Comparison of ENCODE assay signal across 20 cellular contexts in the genomic region with DNA sequence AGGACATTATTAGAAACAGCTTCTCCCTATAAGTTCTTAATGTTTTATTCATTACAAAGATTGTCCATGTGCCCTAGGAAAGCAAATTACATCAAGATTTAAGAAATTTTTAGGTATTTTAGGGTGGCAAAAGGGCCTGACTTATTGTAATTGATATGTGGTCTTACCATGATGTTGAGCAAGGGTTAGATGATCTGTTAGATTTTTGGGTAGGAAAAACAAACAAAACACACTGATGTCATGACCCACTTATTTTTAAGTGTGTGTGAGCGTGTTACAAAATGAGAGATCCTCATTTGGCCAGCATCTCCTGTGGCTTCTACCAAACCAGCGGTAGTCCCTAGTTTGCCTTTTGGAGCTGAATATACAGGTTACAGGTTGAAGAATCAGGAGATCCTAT.
A peak's percentile ranks its signal among the peaks of the same experiment; 100 is the strongest.
DNase-seq lines count a peak whose midpoint lies in the region; ATAC-seq and TF ChIP-seq lines count a peak whose summit lies in the region.
"Had no signal": no experiment of that assay in that cellular context is flagged by ENCODE, and none has a peak within 500 bp of the region (broad histone marks: within the 10 kb centered on the region; RNA-seq: fewer than 3 reads in every experiment).

No MANE protein-coding gene starts in this region.

- dilution Hi-C loops in mammary epithelial cell (cut with HindIII; ENCODE audit: low sequenced_read_pairs): loop anchor here (5.0 kb wide), 2 partner anchors 33 to 68 kb away; no protein-coding TSS in a partner anchor

- H2AFZ ChIP-seq in mammary epithelial cell (ENCODE audit: low read depth, low read length): no peak overlapping the region
- H2AFZ ChIP-seq in neural progenitor cell (replicated peaks): no peak overlapping the region

- in situ Hi-C loops in mammary epithelial cell (cut with MboI; ENCODE audit: low sequenced_read_pairs in 2 of 2): no loop called here

- H3K9me3 ChIP-seq in breast epithelium (no peaks in the 10 kb centered on the region), mammary epithelial cell (replicated peaks; ENCODE audit: insufficient read depth, low read length) (no peaks in the 10 kb centered on the region), subcutaneous abdominal adipose tissue (ENCODE audit: control insufficient read depth in 5 of 5, low read length in 5 of 5) (no peaks in the 10 kb centered on the region), neural progenitor cell (ENCODE audit: low read depth) (no peaks in the 10 kb centered on the region)
- H3K9me3 ChIP-seq: A549, lower lobe of right lung had no signal

- H3K36me3 Mint-ChIP-seq in central memory CD8-positive, alpha-beta T cell (ENCODE audit: insufficient read depth): peaks cover 30% of the 10 kb centered on the region
- H3K36me3 Mint-ChIP-seq in memory B cell: peaks cover 31% of the 10 kb centered on the region
- peaks cover 12% of the 10 kb centered on the region for H3K36me3 Mint-ChIP-seq in neural progenitor cell
- H3K36me3 Mint-ChIP-seq in activated CD8-positive, alpha-beta T cell treated with anti-CD3 and anti-CD28 coated beads for 36 hours (ENCODE audit: low read depth): peaks cover 21% of the 10 kb centered on the region

- intact Hi-C loops in breast epithelium (cut with DNase I; ENCODE audit: low total_unique reads) (no loop called here), mammary epithelial cell (cut with micrococcal nuclease) (loop anchor here (5.0 kb wide), 1 partner anchor 178 kb away; no protein-coding TSS in a partner anchor)
- intact Hi-C loops in activated CD8-positive, alpha-beta T cell treated with anti-CD3 and anti-CD28 coated beads for 36 hours (cut with micrococcal nuclease): no loop called here

- no peaks in the 10 kb centered on the region for H3K27me3 Mint-ChIP-seq in central memory CD8-positive, alpha-beta T cell
- no peaks in the 10 kb centered on the region for H3K27me3 Mint-ChIP-seq in memory B cell
- H3K27me3 Mint-ChIP-seq in neural progenitor cell (ENCODE audit: insufficient read depth, low read depth): no peaks in the 10 kb centered on the region
- no peaks in the 10 kb centered on the region for H3K27me3 Mint-ChIP-seq in activated CD8-positive, alpha-beta T cell treated with anti-CD3 and anti-CD28 coated beads for 36 hours
- H3K27me3 Mint-ChIP-seq: activated CD4-positive, alpha-beta memory T cell treated with anti-CD3 and anti-CD28 coated beads for 36 hours had no signal

- no peak for ATAC-seq in central memory CD8-positive, alpha-beta T cell (replicated peaks; ENCODE audit: extremely low read depth, poor library complexity, severe bottlenecking)
- no peak for ATAC-seq in memory B cell (ENCODE audit: low read depth)
- no peak for ATAC-seq in activated CD8-positive, alpha-beta T cell treated with anti-CD3 and anti-CD28 coated beads for 36 hours
- ATAC-seq: A549; stimulated activated naive CD8-positive, alpha-beta T cell treated with anti-CD3 and anti-CD28 coated beads, Interleukin-15, Interleukin-2, amounts not matched to agents 100 U/mL and 50 U/mL, for 24 hours had no signal

- no peak for TF ChIP-seq CTCF in breast epithelium (IDR thresholded peaks at IDR 0.05)
- no peak for TF ChIP-seq CTCF in mammary epithelial cell (conservative IDR thresholded peaks at IDR 0.05 in 1 of 2, IDR thresholded peaks at IDR 0.05 in 1 of 2; ENCODE audit: extremely low read depth in 1 of 2, insufficient read depth in 1 of 2, low read depth in 1 of 2, low read length in 2 of 2)
- TF ChIP-seq CTCF in neural progenitor cell (IDR thresholded peaks at IDR 0.05): no peak
- no peak for TF ChIP-seq CTCF in activated CD8-positive, alpha-beta T cell treated with anti-CD3 and anti-CD28 coated beads for 36 hours (IDR thresholded peaks at IDR 0.05)

- DNase-seq in breast epithelium (ENCODE audit: low spot score in 2 of 2): no peak
- no peak for DNase-seq in mammary epithelial cell
- DNase-seq in central memory CD8-positive, alpha-beta T cell (ENCODE audit: low spot score in 2 of 2): no peak
- no peak for DNase-seq in memory B cell (ENCODE audit: low spot score in 2 of 2)
- no peak for DNase-seq in HPDE6-E6E7 (ENCODE audit: extremely low spot score)
- DNase-seq in neural progenitor cell (ENCODE audit: low spot score): no peak
- DNase-seq in activated CD8-positive, alpha-beta T cell treated with anti-CD3 and anti-CD28 coated beads for 36 hours: no peak
- DNase-seq: activated CD4-positive, alpha-beta memory T cell treated with anti-CD3 and anti-CD28 coated beads for 36 hours; central memory CD4-positive, alpha-beta T cell; EL; endodermal cell; foreskin melanocyte; lower lobe of right lung; nephron progenitor cell; RPMI8226; stimulated activated naive CD8-positive, alpha-beta T cell treated with anti-CD3 and anti-CD28 coated beads, Interleukin-15, Interleukin-2, amounts not matched to agents 100 U/mL and 50 U/mL, for 24 hours; SW 1271 had no signal

- CTCF ChIA-PET in mammary epithelial cell (lab: Charles Lee; ENCODE audit: low non-redundant PET): no interaction called here
- CTCF ChIA-PET in activated CD8-positive, alpha-beta T cell treated with anti-CD3 and anti-CD28 coated beads for 36 hours (lab: Charles Lee): interaction anchor here (1.1 to 1.7 kb wide), 5 partner anchors 11 to 774 kb away, joined by 3 to 6 read pairs (median 4); no protein-coding TSS in a partner anchor

- H3F3A ChIP-seq in neural progenitor cell (ENCODE audit: low read depth): no peaks in the 10 kb centered on the region

- 83% methylated on average over 2 of the region's 2 CpGs for WGBS in mammary epithelial cell (ENCODE audit: low coverage, missing lambda C conversion rate)

- no peak overlapping the region for H3K4me2 ChIP-seq in mammary epithelial cell (ENCODE audit: insufficient read depth, low read depth, low read length)
- no peak overlapping the region for H3K4me2 ChIP-seq in neural progenitor cell
- H3K4me2 ChIP-seq: A549 had no signal

- H3K9ac ChIP-seq in mammary epithelial cell (ENCODE audit: insufficient read depth, low read length) (no peak overlapping the region), subcutaneous abdominal adipose tissue (ENCODE audit: low read length in 5 of 5) (no peak overlapping the region), neural progenitor cell (no peak overlapping the region)

- no TSS peak for BruUV-seq in mammary epithelial cell (replicated peaks; lab: Mats Ljungman, UMichigan)

- H3K4me1 ChIP-seq in breast epithelium (no peaks in the 10 kb centered on the region), mammary epithelial cell (ENCODE audit: insufficient read depth, low read length) (peaks cover 35% of the 10 kb centered on the region), subcutaneous abdominal adipose tissue (ENCODE audit: control insufficient read depth in 5 of 5, insufficient read depth in 5 of 5, low read length in 5 of 5) (peaks cover 3 to 41% (median 30%) of the 10 kb centered on the region in 5 donors), neural progenitor cell (no peaks in the 10 kb centered on the region)

- H3K79me2 ChIP-seq in mammary epithelial cell (ENCODE audit: insufficient read depth, low read length) (no peaks in the 10 kb centered on the region), neural progenitor cell (ENCODE audit: low read depth) (no peaks in the 10 kb centered on the region)

- TF ChIP-seq POLR2A in breast epithelium (IDR thresholded peaks at IDR 0.05): no peak

- peak overlapping the region; percentile 53 for H3K27ac Mint-ChIP-seq in central memory CD8-positive, alpha-beta T cell (ENCODE audit: low read depth)
- H3K27ac Mint-ChIP-seq in memory B cell (peak overlapping the region; percentile 72), neural progenitor cell (no peak overlapping the region)
- no peak overlapping the region for H3K27ac Mint-ChIP-seq in activated CD8-positive, alpha-beta T cell treated with anti-CD3 and anti-CD28 coated beads for 36 hours
- H3K27ac Mint-ChIP-seq: activated CD4-positive, alpha-beta memory T cell treated with anti-CD3 and anti-CD28 coated beads for 36 hours; activated T-helper 1 cell treated with anti-CD3 and anti-CD28 coated beads, Interleukin-12 subunit alpha, Interleukin-12 subunit beta, Interleukin-2, Interleukin-4 antibody, amounts not matched to agents 30 ng/mL and 10 ng/mL and 1 ng/mL, durations not matched to agents 14 hours and 24 hours and 36 hours; endodermal cell; nephron progenitor cell had no signal

- H4K20me1 ChIP-seq in mammary epithelial cell (ENCODE audit: insufficient read depth, low read length) (no peaks in the 10 kb centered on the region), neural progenitor cell (ENCODE audit: low read depth) (no peaks in the 10 kb centered on the region)

- H3K4me1 Mint-ChIP-seq in central memory CD8-positive, alpha-beta T cell: peaks cover 29% of the 10 kb centered on the region
- no peaks in the 10 kb centered on the region for H3K4me1 Mint-ChIP-seq in memory B cell
- no peaks in the 10 kb centered on the region for H3K4me1 Mint-ChIP-seq in neural progenitor cell
- peaks cover 25% of the 10 kb centered on the region for H3K4me1 Mint-ChIP-seq in activated CD8-positive, alpha-beta T cell treated with anti-CD3 and anti-CD28 coated beads for 36 hours (ENCODE audit: low read depth)
- H3K4me1 Mint-ChIP-seq: endodermal cell had no signal

- H3K4me3 ChIP-seq in breast epithelium: no peak overlapping the region
- H3K4me3 ChIP-seq in mammary epithelial cell (replicated peaks in 1 of 3; ENCODE audit: insufficient read depth in 1 of 3, low read depth in 2 of 3, low read length in 3 of 3): no peak overlapping the region
- H3K4me3 ChIP-seq in subcutaneous abdominal adipose tissue (ENCODE audit: low read depth in 1 of 5, low read length in 5 of 5): no peak overlapping the region
- H3K4me3 ChIP-seq in neural progenitor cell: no peak overlapping the region
- H3K4me3 ChIP-seq: A549, lower lobe of right lung had no signal

- H3K9me3 Mint-ChIP-seq in central memory CD8-positive, alpha-beta T cell: no peaks in the 10 kb centered on the region
- no peaks in the 10 kb centered on the region for H3K9me3 Mint-ChIP-seq in memory B cell
- no peaks in the 10 kb centered on the region for H3K9me3 Mint-ChIP-seq in neural progenitor cell
- H3K9me3 Mint-ChIP-seq in activated CD8-positive, alpha-beta T cell treated with anti-CD3 and anti-CD28 coated beads for 36 hours: no peaks in the 10 kb centered on the region
- H3K9me3 Mint-ChIP-seq: activated CD4-positive, alpha-beta memory T cell treated with anti-CD3 and anti-CD28 coated beads for 36 hours; activated T-helper 1 cell treated with anti-CD3 and anti-CD28 coated beads, Interleukin-12 subunit alpha, Interleukin-12 subunit beta, Interleukin-2, Interleukin-4 antibody, amounts not matched to agents 30 ng/mL and 10 ng/mL and 1 ng/mL, durations not matched to agents 14 hours and 24 hours and 36 hours; endodermal cell; nephron progenitor cell had no signal

- POLR2A ChIA-PET in activated CD8-positive, alpha-beta T cell treated with anti-CD3 and anti-CD28 coated beads for 36 hours (lab: Charles Lee): no interaction called here

- H3K27ac ChIP-seq in breast epithelium: peak overlapping the region; percentile 8 to 35
- no peak overlapping the region for H3K27ac ChIP-seq in mammary epithelial cell (ENCODE audit: insufficient read depth, low read depth, low read length)
- H3K27ac ChIP-seq in subcutaneous abdominal adipose tissue (ENCODE audit: low read depth, low read length): peak overlapping the region; percentile 38
- no peak overlapping the region for H3K27ac ChIP-seq in neural progenitor cell
- H3K27ac ChIP-seq: lower lobe of right lung had no signal

- no peak overlapping the region for H3K4me3 Mint-ChIP-seq in central memory CD8-positive, alpha-beta T cell
- no peak overlapping the region for H3K4me3 Mint-ChIP-seq in memory B cell
- no peak overlapping the region for H3K4me3 Mint-ChIP-seq in neural progenitor cell
- H3K4me3 Mint-ChIP-seq in activated CD8-positive, alpha-beta T cell treated with anti-CD3 and anti-CD28 coated beads for 36 hours: no peak overlapping the region
- H3K4me3 Mint-ChIP-seq: activated CD4-positive, alpha-beta memory T cell treated with anti-CD3 and anti-CD28 coated beads for 36 hours; activated T-helper 1 cell treated with anti-CD3 and anti-CD28 coated beads, Interleukin-12 subunit alpha, Interleukin-12 subunit beta, Interleukin-2, Interleukin-4 antibody, amounts not matched to agents 30 ng/mL and 10 ng/mL and 1 ng/mL, durations not matched to agents 14 hours and 24 hours and 36 hours; endodermal cell; nephron progenitor cell had no signal

- H3K27me3 ChIP-seq in breast epithelium: no peaks in the 10 kb centered on the region
- no peaks in the 10 kb centered on the region for H3K27me3 ChIP-seq in mammary epithelial cell (ENCODE audit: insufficient read depth, low read length)
- H3K27me3 ChIP-seq in subcutaneous abdominal adipose tissue (ENCODE audit: control insufficient read depth in 5 of 5, insufficient read depth in 4 of 5, low read length in 5 of 5): no peaks in the 10 kb centered on the region
- no peaks in the 10 kb centered on the region for H3K27me3 ChIP-seq in neural progenitor cell

- no peaks in the 10 kb centered on the region for H3K36me3 ChIP-seq in breast epithelium
- H3K36me3 ChIP-seq in mammary epithelial cell (ENCODE audit: insufficient read depth, low read length): peaks cover 12% of the 10 kb centered on the region
- H3K36me3 ChIP-seq in subcutaneous abdominal adipose tissue (ENCODE audit: control insufficient read depth in 5 of 5, insufficient read depth in 5 of 5, low read length in 5 of 5): peaks cover 10 to 25% (median 13%) of the 10 kb centered on the region in 5 donors
- no peaks in the 10 kb centered on the region for H3K36me3 ChIP-seq in neural progenitor cell

Comparison
In these comparisons a context has a peak if more than half of its experiments do, and no peak if none do; other contexts are left out.
1. H3K27ac ChIP-seq: peak in breast epithelium (2 of 2) and subcutaneous abdominal adipose tissue (single experiment); none in mammary epithelial cell (single experiment) and neural progenitor cell (single experiment).
2. H3K27ac Mint-ChIP-seq: peak in central memory CD8-positive, alpha-beta T cell (single experiment) and memory B cell (single experiment); none in neural progenitor cell (single experiment) and activated CD8-positive, alpha-beta T cell treated with anti-CD3 and anti-CD28 coated beads for 36 hours (single experiment).